Comparison of ENCODE assay signal across 9 cellular contexts in genomic region chr13:110726726-110727125, GRCh38. TPM values are rescaled to one million over a fixed set of nuclear protein-coding genes. Genes with fewer than 3 reads are reported as not detected.
DNase-seq lines count a peak whose midpoint lies in the region; ATAC-seq and TF ChIP-seq lines count a peak whose summit lies in the region.
"Had no signal": no experiment of that assay in that cellular context is flagged by ENCODE, and none has a peak within 500 bp of the region (broad histone marks: within the 10 kb centered on the region; RNA-seq: fewer than 3 reads in every experiment).

No MANE protein-coding gene starts in this region.

- TF ChIP-seq CTCF in type B pancreatic cell (conservative IDR thresholded peaks at IDR 0.05) (no peak), sigmoid colon (IDR thresholded peaks at IDR 0.05) (no peak)

- no peaks in the 10 kb centered on the region for H3K27me3 Mint-ChIP-seq in type B pancreatic cell

- H3K9me3 ChIP-seq in sigmoid colon (no peaks in the 10 kb centered on the region), aorta (ENCODE audit: control insufficient read depth, low read length) (no peaks in the 10 kb centered on the region)

- in situ Hi-C loops in KBM-7 (cut with MboI; ENCODE audit: low pct_unique_long_range_greater_than_20kb, low sequenced_read_pairs) = no loop called here

- no peak for TF ChIP-seq POLR2A in sigmoid colon (IDR thresholded peaks at IDR 0.05)

- 77 to 86% methylated on average over 9 of the region's 9 CpGs for WGBS in sigmoid colon, 2 donors
- 87% methylated on average over 9 of the region's 9 CpGs for WGBS in aorta, 2 donors

- intact Hi-C loops in sigmoid colon (cut with DNase I) = no loop called here
- intact Hi-C loops in aorta (cut with DNase I) = loop anchor here in 1 of 2 donors (10.0 kb wide), 1 partner anchor 88 kb away; no protein-coding TSS in a partner anchor

- peaks cover 11% of the 10 kb centered on the region for H3K4me1 Mint-ChIP-seq in type B pancreatic cell (ENCODE audit: unreplicated experiment)

- no peaks in the 10 kb centered on the region for H3K27me3 ChIP-seq in sigmoid colon
- H3K27me3 ChIP-seq in aorta (ENCODE audit: control insufficient read depth in 1 of 2, insufficient read depth in 2 of 2, low read length in 1 of 2) = no peaks in the 10 kb centered on the region
- H3K27me3 ChIP-seq: hepatocyte had no signal

- peaks cover 0 to 3% (median 0%) of the 10 kb centered on the region in 4 donors for H3K36me3 ChIP-seq in sigmoid colon
- no peaks in the 10 kb centered on the region for H3K36me3 ChIP-seq in aorta (ENCODE audit: control insufficient read depth in 1 of 2, insufficient read depth in 2 of 2, low read length in 1 of 2)

- peaks cover 11% of the 10 kb centered on the region for H3K36me3 Mint-ChIP-seq in type B pancreatic cell

- H3K27ac ChIP-seq in sigmoid colon (no peak overlapping the region), aorta (ENCODE audit: low read depth in 1 of 2, low read length in 2 of 2) (no peak overlapping the region)
- H3K27ac ChIP-seq: hepatocyte had no signal

- DNase-seq in KBM-7 (peak; percentile 67), type B pancreatic cell (ENCODE audit: extremely low spot score, unreplicated experiment) (no peak), sigmoid colon (no peak), aorta (no peak)
- peak; percentile 50 for DNase-seq in activated CD8-positive, alpha-beta memory T cell treated with anti-CD3 and anti-CD28 coated beads, Interleukin-2, amount 50 U/mL, for 4 hours
- peak; percentile 16 to 19 for DNase-seq in stimulated activated CD4-positive, alpha-beta T cell treated with anti-CD3 and anti-CD28 coated beads, Interleukin-15, amount 100 ng/mL, for 1 hour (ENCODE audit: low read depth in 1 of 2, low spot score in 1 of 2)

- no peak for TF ChIP-seq EP300 in sigmoid colon (IDR thresholded peaks at IDR 0.05)

- no peak overlapping the region for H3K4me3 Mint-ChIP-seq in type B pancreatic cell

- no peak overlapping the region for H3K27ac Mint-ChIP-seq in type B pancreatic cell

- H3K4me3 ChIP-seq in sigmoid colon = no peak overlapping the region
- H3K4me3 ChIP-seq in aorta (ENCODE audit: low read length in 2 of 2) = no peak overlapping the region
- H3K4me3 ChIP-seq: hepatocyte had no signal

- no peaks in the 10 kb centered on the region for H3K9me3 Mint-ChIP-seq in type B pancreatic cell

- peak; percentile 70 for ATAC-seq in GM18511 (IDR thresholded peaks at IDR 0.05; ENCODE audit: unreplicated experiment)
- ATAC-seq in GM18519 (IDR thresholded peaks at IDR 0.05; ENCODE audit: low FRiP score, unreplicated experiment) = no peak
- ATAC-seq in aorta (ENCODE audit: low FRiP score) = no peak

- H3K4me1 ChIP-seq in sigmoid colon (peaks cover 0 to 7% (median 2%) of the 10 kb centered on the region in 4 donors), aorta (ENCODE audit: control insufficient read depth in 1 of 2, insufficient read depth in 2 of 2, low read length in 2 of 2) (no peaks in the 10 kb centered on the region)

RNA-seq across cellular contexts. Expression of gene ING1, which starts 13.2 kb away (rescaled TPM):
- 17.8 and 18.0 TPM in 2 replicates for total RNA-seq in type B pancreatic cell (ENCODE audit: low replicate concordance)
- 10 to 100 TPM; 16.8 to 24.0 (median 21.9) TPM for total RNA-seq in sigmoid colon
- polyA plus RNA-seq in sigmoid colon = 10 to 100 TPM; 11.3 to 16.2 (median 15.4) TPM
- 10 to 100 TPM; 10.5 to 10.6 TPM for total RNA-seq in aorta
- 10 to 100 TPM in 1 of 2 donors, 1 to 10 TPM in 1; 7.4 to 16.8 TPM for polyA plus RNA-seq in aorta

RNA-seq across cellular contexts. Expression of gene CARS2, which starts 20.8 kb away (rescaled TPM):
- total RNA-seq in type B pancreatic cell (ENCODE audit: low replicate concordance) (62.0 and 73.4 TPM in 2 replicates), sigmoid colon (10 to 100 TPM; 44.1 to 77.5 (median 46.7) TPM), aorta (10 to 100 TPM; 47.3 to 65.5 TPM)
- polyA plus RNA-seq in sigmoid colon (10 to 100 TPM; 35.4 to 75.9 (median 36.6) TPM), aorta (100 to 1,000 TPM in 1 of 2 donors, 10 to 100 TPM in 1; 38.3 to 125 TPM)

Comparison
In these comparisons a context has a peak if more than half of its experiments do, and no peak if none do; other contexts are left out.
1. DNase-seq: peak in KBM-7 (single experiment), activated CD8-positive, alpha-beta memory T cell treated with anti-CD3 and anti-CD28 coated beads, Interleukin-2, amount 50 U/mL, for 4 hours (single experiment) and stimulated activated CD4-positive, alpha-beta T cell treated with anti-CD3 and anti-CD28 coated beads, Interleukin-15, amount 100 ng/mL, for 1 hour (2 of 2); none in type B pancreatic cell (single experiment), sigmoid colon (single experiment) and aorta (0 of 2).